8 cellular contexts compared by ENCODE assay signal in the genomic region with DNA sequence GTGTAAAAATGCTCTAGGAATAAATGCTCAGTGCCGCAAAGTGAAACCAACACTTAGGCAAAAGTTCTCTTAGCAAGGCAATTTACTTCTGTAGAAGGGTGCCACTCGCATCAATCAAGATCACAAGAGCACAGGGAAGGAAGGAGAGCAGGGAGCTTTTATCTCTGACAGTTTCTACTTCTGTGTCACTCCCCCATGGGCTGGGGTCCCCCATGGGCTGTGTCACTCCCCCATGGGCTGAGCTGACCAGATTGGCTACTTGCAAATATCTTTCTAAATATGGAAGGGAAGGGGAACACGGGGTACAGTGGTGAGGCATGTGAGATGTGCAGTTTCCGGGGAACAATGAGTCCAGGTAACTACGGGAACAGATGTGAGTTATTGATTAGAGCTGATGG. TPM values are rescaled to one million over a fixed set of nuclear protein-coding genes. Genes with fewer than 3 reads are reported as not detected.
DNase-seq lines count a peak whose midpoint lies in the region; ATAC-seq, FAIRE-seq and TF ChIP-seq lines count a peak whose summit lies in the region.

No MANE protein-coding gene starts in this region.

- ATAC-seq in HG03520 (IDR thresholded peaks at IDR 0.05; ENCODE audit: unreplicated experiment): peak; percentile 13
- peak; percentile 17 for ATAC-seq in naive thymus-derived CD4-positive, alpha-beta T cell
- no peak for ATAC-seq in GM18873 (IDR thresholded peaks at IDR 0.05; ENCODE audit: low FRiP score, unreplicated experiment)

- no peak overlapping the region for H3K27ac ChIP-seq in naive thymus-derived CD4-positive, alpha-beta T cell (ENCODE audit: low read depth, low read length)

- H3K27ac Mint-ChIP-seq in activated naive CD4-positive, alpha-beta T cell treated with anti-CD3 and anti-CD28 coated beads, Interleukin-2, amount 50 U/mL, for 24 hours: no peak overlapping the region
- H3K27ac Mint-ChIP-seq in naive thymus-derived CD4-positive, alpha-beta T cell: peak overlapping the region in 6 of 9 donors; percentile 1 to 87 (median 20)

- TF ChIP-seq CTCF in bronchial epithelial cell (IDR thresholded peaks at IDR 0.05; ENCODE audit: insufficient read depth, low read length, severe bottlenecking): no peak
- no peak for TF ChIP-seq CTCF in GM10248 (IDR thresholded peaks at IDR 0.05; ENCODE audit: control extremely low read depth, extremely low read depth, low read depth, missing control alignments)

- no peaks in the 10 kb centered on the region for H3K36me3 ChIP-seq in bronchial epithelial cell (ENCODE audit: control insufficient read depth, insufficient read depth, low read length)
- no peaks in the 10 kb centered on the region for H3K36me3 ChIP-seq in naive thymus-derived CD4-positive, alpha-beta T cell (ENCODE audit: control insufficient read depth in 2 of 3, insufficient read depth in 3 of 3, low read length in 3 of 3)

- no peaks in the 10 kb centered on the region for H3K36me3 Mint-ChIP-seq in activated naive CD4-positive, alpha-beta T cell treated with anti-CD3 and anti-CD28 coated beads, Interleukin-2, amount 50 U/mL, for 24 hours
- H3K36me3 Mint-ChIP-seq in naive thymus-derived CD4-positive, alpha-beta T cell: peaks cover 0 to 3% (median 0%) of the 10 kb centered on the region in 5 donors

- peak overlapping the region; percentile 90 for H3K4me3 Mint-ChIP-seq in activated naive CD4-positive, alpha-beta T cell treated with anti-CD3 and anti-CD28 coated beads, Interleukin-2, amount 50 U/mL, for 24 hours
- peak overlapping the region; percentile 86 to 95 (median 90) for H3K4me3 Mint-ChIP-seq in naive thymus-derived CD4-positive, alpha-beta T cell

- H3K9me3 ChIP-seq in naive thymus-derived CD4-positive, alpha-beta T cell (ENCODE audit: control insufficient read depth in 2 of 3, low read length in 3 of 3): peaks cover 0 to under 1% (median 0%) of the 10 kb centered on the region in 3 experiments

- no peaks in the 10 kb centered on the region for H3K4me1 ChIP-seq in naive thymus-derived CD4-positive, alpha-beta T cell (ENCODE audit: control insufficient read depth in 2 of 2, insufficient read depth in 2 of 2, low read length in 2 of 2)

- H3K27me3 Mint-ChIP-seq in activated naive CD4-positive, alpha-beta T cell treated with anti-CD3 and anti-CD28 coated beads, Interleukin-2, amount 50 U/mL, for 24 hours: peaks cover 2% of the 10 kb centered on the region
- peaks cover 12 to 30% (median 23%) of the 10 kb centered on the region in 5 donors for H3K27me3 Mint-ChIP-seq in naive thymus-derived CD4-positive, alpha-beta T cell

- CTCF ChIA-PET in naive thymus-derived CD4-positive, alpha-beta T cell (lab: Charles Lee): interaction anchor here (0.8 to 2.8 kb wide), 6 partner anchors 124 to 1172 kb away, joined by 4 to 11 read pairs (median 6); partner anchors contain the start of genes OR51D1 and TRIM5
- CTCF ChIA-PET in GM10248 (lab: Yijun Ruan, JAX): interaction anchor here (0.8 to 1.9 kb wide), 11 partner anchors 12 to 342 kb away, joined by 3 to 14 read pairs (median 4); partner anchors contain the start of genes TRIM34 and TRIM5

- no peaks in the 10 kb centered on the region for H3K27me3 ChIP-seq in bronchial epithelial cell (ENCODE audit: control insufficient read depth, insufficient read depth, low read length)
- H3K27me3 ChIP-seq in naive thymus-derived CD4-positive, alpha-beta T cell (ENCODE audit: control insufficient read depth in 2 of 2, insufficient read depth in 2 of 2, low read length in 2 of 2): peaks cover 0 to 6% of the 10 kb centered on the region in 2 donors

- no peak for DNase-seq in activated naive CD4-positive, alpha-beta T cell treated with Interleukin-2 at 50 U/mL for 16 hours
- DNase-seq in bronchial epithelial cell (ENCODE audit: low read depth): no peak
- DNase-seq in naive thymus-derived CD4-positive, alpha-beta T cell: peak in 2 of 9 donors; percentile 7 to 12
- no peak for DNase-seq in NCI-H774 (lab: John Stamatoyannopoulos, UW)
- no peak for DNase-seq in GM10248 (ENCODE audit: extremely low spot score)

- H3K4me1 Mint-ChIP-seq in activated naive CD4-positive, alpha-beta T cell treated with anti-CD3 and anti-CD28 coated beads, Interleukin-2, amount 50 U/mL, for 24 hours: peaks cover 11% of the 10 kb centered on the region
- H3K4me1 Mint-ChIP-seq in naive thymus-derived CD4-positive, alpha-beta T cell: peaks cover 7 to 16% (median 10%) of the 10 kb centered on the region in 7 donors

- intact Hi-C loops in naive thymus-derived CD4-positive, alpha-beta T cell (cut with micrococcal nuclease): loop anchor here (1.0 to 5.0 kb wide), 2 partner anchors 185 to 1172 kb away; partner anchors contain the start of gene OR51D1 (in 1 of the 2)

- POLR2A ChIA-PET in naive thymus-derived CD4-positive, alpha-beta T cell (lab: Charles Lee): interaction anchor here (0.6 to 0.7 kb wide), 2 partner anchors 104 to 109 kb away, joined by 3 to 5 read pairs; no protein-coding TSS in a partner anchor
- POLR2A ChIA-PET in GM10248 (lab: Yijun Ruan, JAX): no interaction called here

- FAIRE-seq in bronchial epithelial cell (lab: Jason Lieb, UNC): no peak

- peak overlapping the region; percentile 30 for H3K4me3 ChIP-seq in bronchial epithelial cell (ENCODE audit: low read depth, low read length)
- peak overlapping the region; percentile 61 for H3K4me3 ChIP-seq in naive thymus-derived CD4-positive, alpha-beta T cell (ENCODE audit: low read length)

- H3K9me3 Mint-ChIP-seq in activated naive CD4-positive, alpha-beta T cell treated with anti-CD3 and anti-CD28 coated beads, Interleukin-2, amount 50 U/mL, for 24 hours: peaks cover under 1% of the 10 kb centered on the region
- peaks cover 1 to 5% (median 4%) of the 10 kb centered on the region in 11 donors for H3K9me3 Mint-ChIP-seq in naive thymus-derived CD4-positive, alpha-beta T cell

RNA-seq across cellular contexts. Expression of gene OR52N2, which starts 0.4 kb away (rescaled TPM):
- total RNA-seq in bronchial epithelial cell: not detected in 2 replicates
- not detected for total RNA-seq in naive thymus-derived CD4-positive, alpha-beta T cell
- not detected for polyA plus RNA-seq in naive thymus-derived CD4-positive, alpha-beta T cell

RNA-seq across cellular contexts. Expression of gene OR52N1, which starts 18.1 kb away (rescaled TPM):
- 0.13 TPM in 1 of 2 replicates, not detected in the other for total RNA-seq in bronchial epithelial cell
- total RNA-seq in naive thymus-derived CD4-positive, alpha-beta T cell: not detected
- not detected for polyA plus RNA-seq in naive thymus-derived CD4-positive, alpha-beta T cell

RNA-seq across cellular contexts. Expression of gene OR52N5, which starts 26.0 kb away (rescaled TPM):
- not detected in 2 replicates for total RNA-seq in bronchial epithelial cell
- total RNA-seq in naive thymus-derived CD4-positive, alpha-beta T cell: not detected
- polyA plus RNA-seq in naive thymus-derived CD4-positive, alpha-beta T cell: not detected

RNA-seq across cellular contexts. Expression of gene OR52E6, which starts 32.6 kb away (rescaled TPM):
- total RNA-seq in bronchial epithelial cell: not detected in 2 replicates
- total RNA-seq in naive thymus-derived CD4-positive, alpha-beta T cell: not detected
- not detected for polyA plus RNA-seq in naive thymus-derived CD4-positive, alpha-beta T cell

RNA-seq across cellular contexts. Expression of gene OR52E8, which starts 48.4 kb away (rescaled TPM):
- not detected in 2 replicates for total RNA-seq in bronchial epithelial cell
- not detected for total RNA-seq in naive thymus-derived CD4-positive, alpha-beta T cell
- not detected for polyA plus RNA-seq in naive thymus-derived CD4-positive, alpha-beta T cell
